In genomic region chr7:144834516-144835165, GRCh38 we compare ENCODE assay signal across 1 cellular context.
TF ChIP-seq lines count a peak whose summit lies in the region.

No MANE protein-coding gene starts in this region.

TF ChIP-seq in H1, 55 proteins besides CTCF, POLR2A, EP300 and RAD21:
- no peak for TF ChIP-seq ATF3 (IDR thresholded peaks at IDR 0.05; ENCODE audit: insufficient read depth, low read depth, low read length)
